10 cellular contexts compared by ENCODE assay signal in genomic region chr15:85456798-85457197, GRCh38.
A peak's percentile ranks its signal among the peaks of the same experiment; 100 is the strongest.
DNase-seq lines count a peak whose midpoint lies in the region; ATAC-seq lines count a peak whose summit lies in the region.
"Had no signal": no experiment of that assay in that cellular context is flagged by ENCODE, and none has a peak within 500 bp of the region (broad histone marks: within the 10 kb centered on the region; RNA-seq: fewer than 3 reads in every experiment).

No MANE protein-coding gene starts in this region.

- H3K4me3 Mint-ChIP-seq in memory B cell, result peak overlapping the region; percentile 72
- H3K4me3 Mint-ChIP-seq: CD4-positive, alpha-beta T cell had no signal

- peak; percentile 54 for ATAC-seq in GM18858 (IDR thresholded peaks at IDR 0.05; ENCODE audit: unreplicated experiment)
- peak; percentile 34 for ATAC-seq in GM21515 (IDR thresholded peaks at IDR 0.05; ENCODE audit: unreplicated experiment)
- peak; percentile 43 for ATAC-seq in HG03378 (IDR thresholded peaks at IDR 0.05; ENCODE audit: unreplicated experiment)
- peak; percentile 59 for ATAC-seq in memory B cell (ENCODE audit: low read depth)

- DNase-seq in memory B cell (ENCODE audit: low spot score in 2 of 2) (no peak), D341Med (ENCODE audit: low spot score) (no peak), NCI-H524 treated with DMSO at 0.1 percent for 48 hours (lab: John Stamatoyannopoulos, UW) (no peak), EL (no peak)
- DNase-seq: adrenal gland; CD4-positive, alpha-beta T cell; substantia nigra had no signal

- no peaks in the 10 kb centered on the region for H3K9me3 Mint-ChIP-seq in memory B cell
- H3K9me3 Mint-ChIP-seq: CD4-positive, alpha-beta T cell had no signal

- H3K27me3 Mint-ChIP-seq in memory B cell, result no peaks in the 10 kb centered on the region
- H3K27me3 Mint-ChIP-seq: CD4-positive, alpha-beta T cell had no signal

- H3K36me3 Mint-ChIP-seq in memory B cell, result peaks cover 10% of the 10 kb centered on the region

- H3K4me1 Mint-ChIP-seq in memory B cell, result peaks cover 77% of the 10 kb centered on the region

- peak overlapping the region; percentile 99 for H3K27ac Mint-ChIP-seq in memory B cell
- H3K27ac Mint-ChIP-seq: CD4-positive, alpha-beta T cell had no signal
